12 cellular contexts compared by ENCODE assay signal in the genomic region with DNA sequence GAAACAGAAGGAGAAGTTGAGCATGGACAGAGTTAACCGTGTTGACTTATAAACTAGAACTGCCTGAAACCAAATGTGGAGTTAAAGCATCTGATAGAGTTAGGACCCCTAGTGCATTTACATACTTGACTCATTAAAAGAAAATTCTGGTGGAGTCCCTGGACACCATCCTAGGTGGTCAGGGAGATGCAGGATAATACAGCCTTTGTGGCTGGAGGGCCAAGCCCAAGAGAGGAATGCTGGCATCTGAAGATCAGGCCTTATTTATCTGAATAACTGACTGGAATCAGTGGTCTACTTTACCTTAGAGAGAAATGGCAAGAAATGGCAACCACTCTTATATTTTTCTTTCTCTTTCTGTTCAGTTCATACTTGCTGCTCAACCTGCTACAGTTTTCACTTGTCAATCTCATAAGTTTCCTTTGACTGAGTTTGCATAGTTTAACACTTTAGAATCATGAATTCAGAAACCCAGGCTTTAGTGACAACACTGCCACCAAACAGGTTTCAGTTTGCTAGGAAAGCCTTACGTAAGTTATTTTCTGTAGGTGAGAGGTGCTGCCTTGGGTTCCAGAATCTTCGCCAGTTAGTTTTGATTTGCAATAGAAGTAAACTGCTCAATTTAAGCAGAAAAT. TPM values are rescaled to one million over a fixed set of nuclear protein-coding genes. Genes with fewer than 3 reads are reported as not detected.
DNase-seq lines count a peak whose midpoint lies in the region; ATAC-seq and TF ChIP-seq lines count a peak whose summit lies in the region.
"Had no signal": no experiment of that assay in that cellular context is flagged by ENCODE, and none has a peak within 500 bp of the region (broad histone marks: within the 10 kb centered on the region; RNA-seq: fewer than 3 reads in every experiment).

No MANE protein-coding gene starts in this region.

- H3K4me1 Mint-ChIP-seq in activated CD4-positive, alpha-beta T cell treated with anti-CD3 and anti-CD28 coated beads for 36 hours = peaks cover 15% of the 10 kb centered on the region
- no peaks in the 10 kb centered on the region for H3K4me1 Mint-ChIP-seq in memory B cell

- peaks cover 0 to 17% of the 10 kb centered on the region in 2 donors for H3K4me1 ChIP-seq in left lung
- H3K4me1 ChIP-seq: colonic mucosa had no signal

- H3K9me3 ChIP-seq in left lung = no peaks in the 10 kb centered on the region
- H3K9me3 ChIP-seq: colonic mucosa had no signal

- peak overlapping the region; percentile 74 for H3K27ac Mint-ChIP-seq in activated CD4-positive, alpha-beta T cell treated with anti-CD3 and anti-CD28 coated beads for 36 hours
- peak overlapping the region; percentile 13 for H3K27ac Mint-ChIP-seq in memory B cell
- H3K27ac Mint-ChIP-seq: stimulated activated naive CD8-positive, alpha-beta T cell treated with anti-CD3 and anti-CD28 coated beads, Interleukin-15, Interleukin-2, amounts not matched to agents 100 ng/mL and 50 ng/mL, for 24 hours had no signal

- H3K36me3 Mint-ChIP-seq in activated CD4-positive, alpha-beta T cell treated with anti-CD3 and anti-CD28 coated beads for 36 hours (ENCODE audit: low read depth) = no peaks in the 10 kb centered on the region
- H3K36me3 Mint-ChIP-seq in memory B cell = no peaks in the 10 kb centered on the region

- no peaks in the 10 kb centered on the region for H3K36me3 ChIP-seq in left lung
- H3K36me3 ChIP-seq: colonic mucosa had no signal

- no peak for DNase-seq in activated CD4-positive, alpha-beta T cell treated with anti-CD3 and anti-CD28 coated beads for 36 hours
- DNase-seq in activated CD4-positive, alpha-beta T cell treated with anti-CD3 and anti-CD28 coated beads, Interleukin-2, amount 50 U/mL, for 4 hours = no peak
- no peak for DNase-seq in memory B cell (ENCODE audit: low spot score in 2 of 2)
- no peak for DNase-seq in OCI-M2 (lab: John Stamatoyannopoulos, UW; ENCODE audit: unreplicated experiment)
- no peak for DNase-seq in left lung
- DNase-seq: colonic mucosa, OCI-M1 had no signal

- no peak overlapping the region for H3K27ac ChIP-seq in left lung
- H3K27ac ChIP-seq: colonic mucosa had no signal

- no peaks in the 10 kb centered on the region for H3K27me3 ChIP-seq in left lung
- H3K27me3 ChIP-seq: colonic mucosa had no signal

- no peak overlapping the region for H3K4me3 ChIP-seq in left lung
- H3K4me3 ChIP-seq: colonic mucosa had no signal

- POLR2A ChIA-PET in activated CD4-positive, alpha-beta T cell treated with anti-CD3 and anti-CD28 coated beads for 36 hours (lab: Charles Lee) = no interaction called here

- no peak overlapping the region for H3K4me3 Mint-ChIP-seq in activated CD4-positive, alpha-beta T cell treated with anti-CD3 and anti-CD28 coated beads for 36 hours
- no peak overlapping the region for H3K4me3 Mint-ChIP-seq in memory B cell
- H3K4me3 Mint-ChIP-seq: stimulated activated naive CD8-positive, alpha-beta T cell treated with anti-CD3 and anti-CD28 coated beads, Interleukin-15, Interleukin-2, amounts not matched to agents 100 ng/mL and 50 ng/mL, for 24 hours had no signal

- TF ChIP-seq CTCF in left lung (IDR thresholded peaks at IDR 0.05) = no peak

- intact Hi-C loops in activated CD4-positive, alpha-beta T cell treated with anti-CD3 and anti-CD28 coated beads for 36 hours (cut with DNase I, micrococcal nuclease) = no loop called here
- intact Hi-C loops in left lung (cut with DNase I) = no loop called here

- no peaks in the 10 kb centered on the region for H3K27me3 Mint-ChIP-seq in activated CD4-positive, alpha-beta T cell treated with anti-CD3 and anti-CD28 coated beads for 36 hours
- H3K27me3 Mint-ChIP-seq in memory B cell = no peaks in the 10 kb centered on the region
- H3K27me3 Mint-ChIP-seq: stimulated activated naive CD8-positive, alpha-beta T cell treated with anti-CD3 and anti-CD28 coated beads, Interleukin-15, Interleukin-2, amounts not matched to agents 100 ng/mL and 50 ng/mL, for 24 hours had no signal

- ATAC-seq in activated CD4-positive, alpha-beta T cell treated with anti-CD3 and anti-CD28 coated beads for 36 hours = peak; percentile 88
- ATAC-seq in GM21515 (IDR thresholded peaks at IDR 0.05; ENCODE audit: unreplicated experiment) (peak; percentile 87), HG03354 (IDR thresholded peaks at IDR 0.05; ENCODE audit: poor library complexity, severe bottlenecking, unreplicated experiment) (peak; percentile 90), memory B cell (ENCODE audit: low read depth) (no peak), HG02759 (IDR thresholded peaks at IDR 0.05; ENCODE audit: unreplicated experiment) (no peak), left lung (no peak)
- ATAC-seq: sciatic nerve had no signal

- no peaks in the 10 kb centered on the region for H3K9me3 Mint-ChIP-seq in activated CD4-positive, alpha-beta T cell treated with anti-CD3 and anti-CD28 coated beads for 36 hours (ENCODE audit: low read depth)
- H3K9me3 Mint-ChIP-seq in memory B cell = peaks cover 1% of the 10 kb centered on the region
- H3K9me3 Mint-ChIP-seq: stimulated activated naive CD8-positive, alpha-beta T cell treated with anti-CD3 and anti-CD28 coated beads, Interleukin-15, Interleukin-2, amounts not matched to agents 100 ng/mL and 50 ng/mL, for 24 hours had no signal

- CTCF ChIA-PET in activated CD4-positive, alpha-beta T cell treated with anti-CD3 and anti-CD28 coated beads for 36 hours (lab: Charles Lee) = no interaction called here

RNA-seq across cellular contexts. Expression of a gene that starts 10.2 kb away (rescaled TPM):
- under 1 TPM; 0.21 to 0.25 TPM for total RNA-seq in activated CD4-positive, alpha-beta T cell treated with anti-CD3 and anti-CD28 coated beads for 36 hours
- 1 to 10 TPM in 1 of 2 donors, under 1 TPM in 1; 0.68 to 2.7 TPM for total RNA-seq in left lung

Comparison
In these comparisons a context has a peak if more than half of its experiments do, and no peak if none do; other contexts are left out.
1. ATAC-seq: peak in activated CD4-positive, alpha-beta T cell treated with anti-CD3 and anti-CD28 coated beads for 36 hours (single experiment), GM21515 (single experiment) and HG03354 (single experiment); none in memory B cell (single experiment), HG02759 (single experiment) and left lung (single experiment).